ENCODE assay signal across 1 cellular context in genomic region chr17:38676706-38677504, GRCh38.
TF ChIP-seq lines count a peak whose summit lies in the region.

No MANE protein-coding gene starts in this region.

TF ChIP-seq in HepG2, 621 proteins besides CTCF, POLR2A, EP300 and RAD21 (continued from another document and continues in another):
- TF ChIP-seq AFF4 (CRISPR knock-in tag; IDR thresholded peaks at IDR 0.05) (no peak), ZFP90 (CRISPR knock-in tag; IDR thresholded peaks at IDR 0.05; ENCODE audit: borderline replicate concordance) (peak; percentile 86; the same call in 1 of the 2 replicates), HNF4G (IDR thresholded peaks at IDR 0.05; ENCODE audit: borderline replicate concordance, low read depth, low read length) (no peak), HNF4G (CRISPR knock-in tag; IDR thresholded peaks at IDR 0.05; ENCODE audit: borderline replicate concordance, low read depth) (no peak), KDM5B (CRISPR knock-in tag; IDR thresholded peaks at IDR 0.05; ENCODE audit: borderline replicate concordance) (peak; percentile 20; the same call in 1 of the 2 replicates), STAT6 (CRISPR knock-in tag; IDR thresholded peaks at IDR 0.05; ENCODE audit: borderline replicate concordance) (no peak), ZBTB10 (CRISPR knock-in tag; IDR thresholded peaks at IDR 0.05; ENCODE audit: borderline replicate concordance) (no peak), ZNF20 (CRISPR knock-in tag; IDR thresholded peaks at IDR 0.05) (no peak), ZNF350 (CRISPR knock-in tag; IDR thresholded peaks at IDR 0.05; ENCODE audit: borderline replicate concordance, low read depth) (peak; percentile 68), ATM (IDR thresholded peaks at IDR 0.05; ENCODE audit: borderline replicate concordance) (no peak), ETS1 (CRISPR knock-in tag; IDR thresholded peaks at IDR 0.05) (no peak), BCL3 (CRISPR knock-in tag; IDR thresholded peaks at IDR 0.05) (no peak), SOX6 (IDR thresholded peaks at IDR 0.05) (no peak), SOX6 (CRISPR knock-in tag; IDR thresholded peaks at IDR 0.05) (peak; percentile 81), SALL1 (CRISPR knock-in tag; IDR thresholded peaks at IDR 0.05) (peak; percentile 88), CC2D1A (CRISPR knock-in tag; IDR thresholded peaks at IDR 0.05) (no peak; the same call in 1 of the 2 replicates), ZFAT (CRISPR knock-in tag; conservative IDR thresholded peaks at IDR 0.05) (no peak), ZNF414 (CRISPR knock-in tag; IDR thresholded peaks at IDR 0.05) (no peak), DZIP1 (CRISPR knock-in tag; IDR thresholded peaks at IDR 0.05) (no peak), ZNF704 (CRISPR knock-in tag; IDR thresholded peaks at IDR 0.05; ENCODE audit: borderline replicate concordance) (no peak), ZNF574 (CRISPR knock-in tag; IDR thresholded peaks at IDR 0.05) (peak; percentile 62; the same call in 1 of the 2 replicates), ZNF678 (CRISPR knock-in tag; IDR thresholded peaks at IDR 0.05) (no peak), RXRA (CRISPR knock-in tag; IDR thresholded peaks at IDR 0.05) (peak; percentile 74; the same call in 1 of the 2 replicates), ZKSCAN8 (CRISPR knock-in tag; IDR thresholded peaks at IDR 0.05; ENCODE audit: borderline replicate concordance) (peak; percentile 69; the same call in 1 of the 2 replicates), PBX2 (CRISPR knock-in tag; IDR thresholded peaks at IDR 0.05) (no peak), SP140L (CRISPR knock-in tag; IDR thresholded peaks at IDR 0.05; ENCODE audit: borderline replicate concordance) (no peak), YEATS4 (CRISPR knock-in tag; IDR thresholded peaks at IDR 0.05; ENCODE audit: borderline replicate concordance) (no peak; the same call in 1 of the 2 replicates), FOXP4 (CRISPR knock-in tag; IDR thresholded peaks at IDR 0.05) (peak; percentile 66; the same call in 1 of the 2 replicates), IRF2 (CRISPR knock-in tag; IDR thresholded peaks at IDR 0.05) (peak; percentile 82), AKAP8 (CRISPR knock-in tag; IDR thresholded peaks at IDR 0.05) (0 out of 2 replicates have a peak, but pooled peaks have one; percentile 19), YY1 (IDR thresholded peaks at IDR 0.05; ENCODE audit: insufficient read depth, insufficient replicate concordance, low read depth, low read length) (peak; percentile 42), BCL6 (CRISPR knock-in tag; IDR thresholded peaks at IDR 0.05) (peak; percentile 31; the same call in 1 of the 2 replicates)
